18 cellular contexts compared by ENCODE assay signal in genomic region chr1:6013491-6013890, GRCh38. TPM values are rescaled to one million over a fixed set of nuclear protein-coding genes. Genes with fewer than 3 reads are reported as not detected.
DNase-seq lines count a peak whose midpoint lies in the region; ATAC-seq and TF ChIP-seq lines count a peak whose summit lies in the region.
"Had no signal": no experiment of that assay in that cellular context is flagged by ENCODE, and none has a peak within 500 bp of the region (broad histone marks: within the 10 kb centered on the region; RNA-seq: fewer than 3 reads in every experiment).

No MANE protein-coding gene starts in this region.

- TF ChIP-seq POLR2A in heart left ventricle (IDR thresholded peaks at IDR 0.05) = no peak

- no peak overlapping the region for H2BK12ac ChIP-seq in neuronal stem cell (ENCODE audit: low read length)

- H3K27me3 ChIP-seq in heart left ventricle (no peaks in the 10 kb centered on the region), left ventricle myocardium inferior (ENCODE audit: low read depth) (no peaks in the 10 kb centered on the region), neuronal stem cell (ENCODE audit: control insufficient read depth in 3 of 3, insufficient read depth in 3 of 3, low read depth in 1 of 3, low read length in 3 of 3) (no peaks in the 10 kb centered on the region)

- intact Hi-C loops in heart left ventricle (cut with DNase I) = no loop called here
- intact Hi-C loops in left cardiac atrium (cut with DNase I) = no loop called here
- intact Hi-C loops in left ventricle myocardium inferior (cut with micrococcal nuclease) = no loop called here

- H3K79me1 ChIP-seq in neuronal stem cell (ENCODE audit: low read depth, low read length) = no peaks in the 10 kb centered on the region

- H3K27ac ChIP-seq in heart left ventricle (peak overlapping the region; percentile 70 to 95 (median 88)), left ventricle myocardium inferior (replicated peaks) (peak overlapping the region; percentile 93), neuronal stem cell (replicated peaks; ENCODE audit: low read length) (no peak overlapping the region), temporal lobe (ENCODE audit: low read depth, low read length) (peak overlapping the region; percentile 74)
- H3K27ac ChIP-seq: GM23248 had no signal

- H3K4ac ChIP-seq in neuronal stem cell (ENCODE audit: low read length) = no peak overlapping the region

- H3K9me3 ChIP-seq in heart left ventricle (no peaks in the 10 kb centered on the region), left ventricle myocardium inferior (replicated peaks) (no peaks in the 10 kb centered on the region), neuronal stem cell (replicated peaks in 1 of 2; ENCODE audit: control insufficient read depth in 2 of 2, insufficient read depth in 1 of 2, low read depth in 1 of 2, low read length in 2 of 2) (no peaks in the 10 kb centered on the region)

- H2AK5ac ChIP-seq in neuronal stem cell (ENCODE audit: low read depth, low read length) = no peak overlapping the region

- no peak overlapping the region for H3K4me3 ChIP-seq in heart left ventricle
- H3K4me3 ChIP-seq in left ventricle myocardium inferior = no peak overlapping the region
- H3K4me3 ChIP-seq in neuronal stem cell (ENCODE audit: low read length in 2 of 2) = no peak overlapping the region
- H3K4me3 ChIP-seq: GM23248, K562 had no signal

- H3K4me2 ChIP-seq in neuronal stem cell (ENCODE audit: insufficient read depth, low read length, poor library complexity, severe bottlenecking) = no peak overlapping the region

- peak overlapping the region; percentile 35 for H2BK5ac ChIP-seq in neuronal stem cell (ENCODE audit: low read length)

- no peak overlapping the region for H3K14ac ChIP-seq in neuronal stem cell (ENCODE audit: low read length)

- no peak overlapping the region for H3K18ac ChIP-seq in neuronal stem cell (ENCODE audit: low read length)

- no peak overlapping the region for H2BK120ac ChIP-seq in neuronal stem cell (ENCODE audit: low read depth, low read length)

- DNase-seq in heart left ventricle (peak in 2 of 5 donors; percentile 22 to 41), left cardiac atrium (no peak), left ventricle myocardium inferior (no peak), neuronal stem cell (ENCODE audit: low spot score) (no peak)
- no peak for DNase-seq in stimulated activated CD4-positive, alpha-beta T cell treated with anti-CD3 and anti-CD28 coated beads, Interleukin-4, amount 100 ng/mL, for 1 hour
- DNase-seq: CD4-positive, alpha-beta T cell; DND-41; GDM1; GM23248; NCI-H146; NCI-H2107; NCI-H226; NCI-H774; SHP77 had no signal

- H3K4me1 ChIP-seq in heart left ventricle (peaks cover 0 to 34% (median 16%) of the 10 kb centered on the region in 12 donors), left ventricle myocardium inferior (peaks cover 38% of the 10 kb centered on the region), neuronal stem cell (ENCODE audit: control insufficient read depth in 2 of 2, insufficient read depth in 1 of 2, low read depth in 1 of 2, low read length in 2 of 2) (peaks cover 8 to 13% of the 10 kb centered on the region in 2 donors)

- WGBS in heart left ventricle, 4 donors = 71 to 92% (median 90%) methylated on average over 6 to 12 of the region's 12 CpGs
- WGBS in neuronal stem cell (ENCODE audit: extremely low coverage in 2 of 2, insufficient read length in 2 of 2, insufficient replicate concordance in 1 of 2), 2 donors = no CpG with 5 or more reads among the region's 12 CpGs

- H3K36me3 ChIP-seq in heart left ventricle (no peaks in the 10 kb centered on the region), left ventricle myocardium inferior (no peaks in the 10 kb centered on the region), neuronal stem cell (replicated peaks in 1 of 2; ENCODE audit: control insufficient read depth in 2 of 2, insufficient read depth in 2 of 2, low read length in 2 of 2) (no peaks in the 10 kb centered on the region)

- no peak overlapping the region for H2BK15ac ChIP-seq in neuronal stem cell (ENCODE audit: low read length)

- no peak overlapping the region for H3K9ac ChIP-seq in neuronal stem cell (ENCODE audit: low read depth, low read length, poor library complexity)
- H3K9ac ChIP-seq: GM23248 had no signal

- H4K91ac ChIP-seq in neuronal stem cell (ENCODE audit: low read depth, low read length, poor library complexity) = no peak overlapping the region

- H3K23ac ChIP-seq in neuronal stem cell (ENCODE audit: low read depth, low read length, poor library complexity) = peak overlapping the region; percentile 68

- no peak overlapping the region for H4K8ac ChIP-seq in neuronal stem cell (ENCODE audit: low read depth, low read length)

- TF ChIP-seq CTCF in heart left ventricle (IDR thresholded peaks at IDR 0.05) (no peak), left ventricle myocardium inferior (IDR thresholded peaks at IDR 0.05; ENCODE audit: borderline replicate concordance) (no peak)

- ATAC-seq in heart left ventricle = peak in 2 of 4 donors; percentile 3 to 6
- no peak for ATAC-seq in left cardiac atrium
- no peak for ATAC-seq in HG03521 (IDR thresholded peaks at IDR 0.05; ENCODE audit: unreplicated experiment)
- ATAC-seq in GM18519 (IDR thresholded peaks at IDR 0.05; ENCODE audit: low FRiP score, unreplicated experiment) = no peak
- ATAC-seq: K562 had no signal

- no peak overlapping the region for H2AFZ ChIP-seq in neuronal stem cell (ENCODE audit: low read length)
- H2AFZ ChIP-seq: GM23248 had no signal

RNA-seq across cellular contexts. Expression of gene NPHP4, which starts 21.3 kb away (rescaled TPM):
- total RNA-seq in heart left ventricle (1 to 10 TPM; 2.5 to 6.3 (median 3.6) TPM), left cardiac atrium (1 to 10 TPM; 5.1 to 7.3 TPM), left ventricle myocardium inferior (3.7 TPM), temporal lobe (6.9 TPM)
- 1 to 10 TPM; 2.1 to 3.1 TPM for polyA plus RNA-seq in heart left ventricle
- polyA plus RNA-seq in neuronal stem cell (2013, experiment 1 of 2) = 9.7 TPM
- polyA plus RNA-seq in neuronal stem cell (2013, experiment 2 of 2) = 9.5 TPM

RNA-seq across cellular contexts. Expression of gene KCNAB2, which starts 32.2 kb away (rescaled TPM):
- total RNA-seq in heart left ventricle = 10 to 100 TPM; 22.7 to 51.4 (median 30.3) TPM
- 10 to 100 TPM; 10.7 to 17.1 TPM for polyA plus RNA-seq in heart left ventricle
- 10 to 100 TPM; 13.2 to 14.7 TPM for total RNA-seq in left cardiac atrium
- 31.0 TPM for total RNA-seq in left ventricle myocardium inferior
- 5.4 TPM for polyA plus RNA-seq in neuronal stem cell (2013, experiment 1 of 2)
- polyA plus RNA-seq in neuronal stem cell (2013, experiment 2 of 2) = 6.0 TPM
- total RNA-seq in temporal lobe = 9.1 TPM
